In the genomic region with DNA sequence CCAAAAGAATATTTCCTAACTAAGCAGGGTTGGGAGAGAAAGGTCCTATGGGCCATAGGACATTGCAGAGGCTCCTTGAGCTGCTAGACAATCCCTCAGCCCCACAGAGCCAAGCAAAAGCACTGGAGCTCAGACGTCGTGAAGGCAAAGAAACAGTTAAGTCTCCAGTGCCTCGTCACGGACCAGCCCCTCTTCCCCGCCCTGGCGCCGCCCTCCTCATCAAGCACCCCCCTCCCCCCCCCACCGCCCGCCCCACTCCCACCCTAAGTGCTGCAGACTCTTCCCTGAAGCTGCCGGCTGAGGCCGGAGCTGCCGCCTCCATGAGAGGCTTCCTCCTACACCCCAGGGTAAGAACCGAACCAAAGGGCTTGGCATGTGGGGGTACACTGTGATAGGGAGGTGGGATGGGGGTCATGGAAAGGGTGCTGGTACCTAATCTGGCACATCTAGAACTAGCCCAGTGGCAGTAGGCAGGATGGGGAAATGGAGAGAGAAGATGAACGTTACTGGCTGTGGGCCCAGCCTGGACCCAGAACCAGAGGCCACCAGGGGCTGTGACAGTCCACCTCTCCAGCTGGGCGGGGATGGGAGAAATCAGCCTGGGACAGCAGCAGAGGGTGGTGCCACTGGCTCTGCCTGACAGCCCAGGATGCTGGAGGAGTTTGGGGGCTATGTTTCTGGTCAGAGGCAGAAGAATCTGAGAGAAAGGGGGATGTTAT, we compare ENCODE assay signal across 7 cellular contexts. TPM values are rescaled to one million over a fixed set of nuclear protein-coding genes. Genes with fewer than 3 reads are reported as not detected.
DNase-seq lines count a peak whose midpoint lies in the region; ATAC-seq and TF ChIP-seq lines count a peak whose summit lies in the region.

A gene (plus strand): TSS at position 255 of the 719 bp plus-strand sequence. CDS start 3,866 bp downstream, outside the sequence.

- no peaks in the 10 kb centered on the region for H4K20me1 ChIP-seq in OCI-LY3 (ENCODE audit: insufficient read depth, low read length)

- peak within 1 kb of the TSS; percentile 23 for H3K9ac ChIP-seq in OCI-LY3 (ENCODE audit: low read length)

- peak within 1 kb of the TSS; percentile 4 for H3K27ac Mint-ChIP-seq in endothelial cell (ENCODE audit: unreplicated experiment)

- TF ChIP-seq POLR2A in tibial nerve (IDR thresholded peaks at IDR 0.05), result peak in 1 of 2 donors; percentile 33

- ATAC-seq in HG02938 (IDR thresholded peaks at IDR 0.05; ENCODE audit: unreplicated experiment), result no peak
- ATAC-seq in GM21786 (IDR thresholded peaks at IDR 0.05; ENCODE audit: unreplicated experiment), result no peak

- H3K4me1 ChIP-seq in OCI-LY3 (ENCODE audit: low read length) (peaks cover 33% of the 10 kb centered on the region), tibial nerve (peaks cover 0 to 53% (median 17%) of the 10 kb centered on the region in 4 donors)

- H3K27ac ChIP-seq in OCI-LY3 (ENCODE audit: low read length) (no peak within 1 kb of the TSS), tibial nerve (peak within 1 kb of the TSS; percentile 67 to 87 (median 78))

- H3K27me3 ChIP-seq in H7 (ENCODE audit: control insufficient read depth, insufficient read depth, low read length), result peaks cover 34% of the 10 kb centered on the region
- peaks cover 12% of the 10 kb centered on the region for H3K27me3 ChIP-seq in OCI-LY3 (ENCODE audit: low read depth, low read length)
- no peaks in the 10 kb centered on the region for H3K27me3 ChIP-seq in tibial nerve

- H3K4me3 ChIP-seq in H7 (ENCODE audit: insufficient read depth, low read depth, low read length) (peak within 1 kb of the TSS; percentile 51), OCI-LY3 (ENCODE audit: low read length) (peak within 1 kb of the TSS; percentile 80), tibial nerve (peak within 1 kb of the TSS; percentile 35 to 57 (median 46))

- H3K36me3 Mint-ChIP-seq in endothelial cell (ENCODE audit: low read depth, unreplicated experiment), result peaks cover 3% of the 10 kb centered on the region

- WGBS in tibial nerve, 2 donors, result 1% methylated on average over 10 to 14 of the region's 15 CpGs

- peak; percentile 87 for DNase-seq in H7
- peak; percentile 33 for DNase-seq in endothelial cell (ENCODE audit: low spot score)
- peak; percentile 88 for DNase-seq in mesenteric fat pad (ENCODE audit: low spot score)
- peak in 1 of 2 donors; percentile 27 for DNase-seq in tibial nerve (ENCODE audit: low spot score in 2 of 2)

- TF ChIP-seq EP300 in tibial nerve (IDR thresholded peaks at IDR 0.05), result peak in 1 of 2 donors; percentile 29

- H3K36me3 ChIP-seq in H7 (replicated peaks; ENCODE audit: control insufficient read depth, insufficient read depth, low read length) (no peaks in the 10 kb centered on the region), OCI-LY3 (replicated peaks; ENCODE audit: low read depth, low read length) (no peaks in the 10 kb centered on the region), tibial nerve (peaks cover 0 to 27% (median 4%) of the 10 kb centered on the region in 3 donors)

- H3K4me1 Mint-ChIP-seq in endothelial cell (ENCODE audit: unreplicated experiment), result peaks cover 17% of the 10 kb centered on the region

- H3K9me3 Mint-ChIP-seq in endothelial cell (ENCODE audit: unreplicated experiment), result no peaks in the 10 kb centered on the region

- no peaks in the 10 kb centered on the region for H3K79me2 ChIP-seq in OCI-LY3 (ENCODE audit: low read length)

- peak within 1 kb of the TSS; percentile 86 for H3K4me3 Mint-ChIP-seq in endothelial cell (ENCODE audit: unreplicated experiment)

- TF ChIP-seq CTCF in OCI-LY3 (IDR thresholded peaks at IDR 0.05; ENCODE audit: low read depth, low read length) (no peak), endothelial cell (IDR thresholded peaks at IDR 0.05; ENCODE audit: unreplicated experiment) (no peak), tibial nerve (IDR thresholded peaks at IDR 0.05) (no peak)

- H3K27me3 Mint-ChIP-seq in endothelial cell (ENCODE audit: unreplicated experiment), result peaks cover 25% of the 10 kb centered on the region

- H3K9me3 ChIP-seq in OCI-LY3 (ENCODE audit: insufficient read depth, low read length), result no peaks in the 10 kb centered on the region
- peaks cover 0 to 4% (median 0%) of the 10 kb centered on the region in 4 donors for H3K9me3 ChIP-seq in tibial nerve

- peak within 1 kb of the TSS; percentile 88 for H3K4me2 ChIP-seq in OCI-LY3 (ENCODE audit: low read length)

- H2AFZ ChIP-seq in OCI-LY3 (ENCODE audit: low read depth, low read length), result peak within 1 kb of the TSS; percentile 62

RNA-seq across cellular contexts. Expression of the gene that starts here (rescaled TPM):
- 0.67 and 1.8 TPM in 2 replicates for total RNA-seq in H7 (2014; rRNA removed; shearing (Covaris generic))
- total RNA-seq in endothelial cell (ENCODE audit: unreplicated experiment) (1.8 TPM), mesenteric fat pad (13.8 TPM), tibial nerve (10 to 100 TPM; 17.4 to 23.7 (median 21.3) TPM)
